ENCODE assay signal across 11 cellular contexts in the genomic region with DNA sequence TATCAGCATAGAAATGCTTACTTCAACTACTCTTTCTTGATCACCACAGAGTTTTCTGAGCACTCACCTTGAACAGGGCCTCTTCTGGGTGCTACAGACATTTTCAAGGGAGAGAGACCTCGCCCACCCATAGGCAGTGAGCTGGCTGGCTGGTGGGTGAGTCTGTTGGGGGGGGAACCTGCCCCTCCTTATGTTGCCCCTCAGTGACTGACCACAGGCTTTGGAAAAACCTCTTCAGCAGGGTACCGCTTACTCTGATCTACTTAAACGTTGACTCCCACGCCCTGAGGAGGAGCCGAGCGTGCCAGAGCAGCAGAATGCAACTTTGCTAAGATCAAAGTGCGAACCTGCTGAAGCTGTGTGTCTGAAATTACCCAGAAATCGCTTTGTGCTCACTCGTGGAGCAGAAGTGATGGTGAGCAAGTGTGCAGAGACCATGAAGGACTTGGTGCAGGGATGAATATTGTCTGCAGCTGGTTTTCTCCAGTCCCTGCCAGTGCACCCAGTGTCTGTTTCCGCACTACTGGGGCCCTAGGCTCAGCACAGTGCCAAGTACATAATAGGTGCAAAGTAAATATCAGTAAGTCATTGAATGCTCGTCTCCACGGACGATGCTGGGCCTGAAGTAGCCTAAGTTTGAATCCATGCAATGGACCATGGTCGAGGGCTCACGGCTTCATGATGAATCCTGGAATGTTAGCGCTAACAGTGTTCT.
DNase-seq lines count a peak whose midpoint lies in the region; ATAC-seq and TF ChIP-seq lines count a peak whose summit lies in the region.
"Had no signal": no experiment of that assay in that cellular context is flagged by ENCODE, and none has a peak within 500 bp of the region (broad histone marks: within the 10 kb centered on the region; RNA-seq: fewer than 3 reads in every experiment).

No MANE protein-coding gene starts in this region.

- intact Hi-C loops in heart left ventricle (cut with DNase I) = loop anchor here in 1 of 10 donors (5.0 kb wide), 1 partner anchor 41 kb away; no protein-coding TSS in a partner anchor

- H3K4me3 ChIP-seq in heart left ventricle = no peak overlapping the region

- no peaks in the 10 kb centered on the region for H3K27me3 Mint-ChIP-seq in activated T-helper 17 cell treated with anti-CD3 and anti-CD28 coated beads, Interleukin-2, amount 50 U/mL, for 72 hours
- H3K27me3 Mint-ChIP-seq in nephron progenitor cell (ENCODE audit: low read depth, poor library complexity) (peaks cover 4% of the 10 kb centered on the region), type B pancreatic cell (no peaks in the 10 kb centered on the region)

- peak overlapping the region; percentile 72 for H3K4me3 Mint-ChIP-seq in activated T-helper 17 cell treated with anti-CD3 and anti-CD28 coated beads, Interleukin-2, amount 50 U/mL, for 72 hours
- H3K4me3 Mint-ChIP-seq in nephron progenitor cell (no peak overlapping the region), type B pancreatic cell (no peak overlapping the region)
- H3K4me3 Mint-ChIP-seq: neural crest cell had no signal

- WGBS in heart left ventricle, 4 donors = 94 to 98% (median 97%) methylated on average over 13 to 16 of the region's 16 CpGs

- H3K4me1 Mint-ChIP-seq in activated T-helper 17 cell treated with anti-CD3 and anti-CD28 coated beads, Interleukin-2, amount 50 U/mL, for 72 hours = peaks cover 48% of the 10 kb centered on the region
- H3K4me1 Mint-ChIP-seq in nephron progenitor cell = peaks cover 76% of the 10 kb centered on the region
- H3K4me1 Mint-ChIP-seq in type B pancreatic cell (ENCODE audit: unreplicated experiment) = peaks cover 62% of the 10 kb centered on the region

- TF ChIP-seq CTCF in nephron progenitor cell (IDR thresholded peaks at IDR 0.05) (no peak), type B pancreatic cell (conservative IDR thresholded peaks at IDR 0.05) (no peak), heart left ventricle (IDR thresholded peaks at IDR 0.05) (no peak)

- peak; percentile 31 to 43 for DNase-seq in stimulated activated CD4-positive, alpha-beta T cell treated with anti-CD3 and anti-CD28 coated beads, Interleukin-12 subunit alpha, Interleukin-12 subunit beta, amount 100 ng/mL, for 24 hours (ENCODE audit: low read depth in 2 of 2)
- DNase-seq in stimulated activated CD4-positive, alpha-beta T cell treated with anti-CD3 and anti-CD28 coated beads, Interleukin-2, amount 100 ng/mL, for 48 hours = no peak
- no peak for DNase-seq in nephron progenitor cell
- no peak for DNase-seq in type B pancreatic cell (ENCODE audit: extremely low spot score, unreplicated experiment)
- no peak for DNase-seq in NOMO-1 (lab: John Stamatoyannopoulos, UW; ENCODE audit: unreplicated experiment in 2 of 2)
- no peak for DNase-seq in heart left ventricle
- DNase-seq: NCI-H146 had no signal

- H3K36me3 ChIP-seq in heart left ventricle = no peaks in the 10 kb centered on the region

- no peaks in the 10 kb centered on the region for H3K9me3 ChIP-seq in heart left ventricle

- H3K27ac Mint-ChIP-seq in activated T-helper 17 cell treated with anti-CD3 and anti-CD28 coated beads, Interleukin-2, amount 50 U/mL, for 72 hours = peak overlapping the region; percentile 60
- H3K27ac Mint-ChIP-seq in nephron progenitor cell (peak overlapping the region; percentile 47), type B pancreatic cell (peak overlapping the region; percentile 75)

- H3K27ac ChIP-seq in heart left ventricle = peak overlapping the region in 1 of 12 donors; percentile 10

- ATAC-seq in activated T-helper 17 cell treated with anti-CD3 and anti-CD28 coated beads, Interleukin-2, amount 50 U/mL, for 72 hours (replicated peaks) = peak; percentile 7
- ATAC-seq in heart left ventricle = no peak
- ATAC-seq in HG03432 (IDR thresholded peaks at IDR 0.05; ENCODE audit: unreplicated experiment) = no peak
- ATAC-seq: Right ventricle myocardium inferior had no signal

- H3K36me3 Mint-ChIP-seq in activated T-helper 17 cell treated with anti-CD3 and anti-CD28 coated beads, Interleukin-2, amount 50 U/mL, for 72 hours (ENCODE audit: low read depth) = peaks cover 11% of the 10 kb centered on the region
- H3K36me3 Mint-ChIP-seq in nephron progenitor cell (ENCODE audit: low read depth) (no peaks in the 10 kb centered on the region), type B pancreatic cell (no peaks in the 10 kb centered on the region)

- no peak for TF ChIP-seq POLR2A in heart left ventricle (IDR thresholded peaks at IDR 0.05)

- H3K4me1 ChIP-seq in heart left ventricle = peaks cover 0 to 47% (median 13%) of the 10 kb centered on the region in 12 donors

- no peaks in the 10 kb centered on the region for H3K9me3 Mint-ChIP-seq in activated T-helper 17 cell treated with anti-CD3 and anti-CD28 coated beads, Interleukin-2, amount 50 U/mL, for 72 hours
- H3K9me3 Mint-ChIP-seq in nephron progenitor cell (peaks cover 3% of the 10 kb centered on the region), type B pancreatic cell (no peaks in the 10 kb centered on the region)
- H3K9me3 Mint-ChIP-seq: neural crest cell had no signal

- no peaks in the 10 kb centered on the region for H3K27me3 ChIP-seq in heart left ventricle

Comparison
In these comparisons a context has a peak if more than half of its experiments do, and no peak if none do; other contexts are left out.
1. DNase-seq: peak in stimulated activated CD4-positive, alpha-beta T cell treated with anti-CD3 and anti-CD28 coated beads, Interleukin-12 subunit alpha, Interleukin-12 subunit beta, amount 100 ng/mL, for 24 hours (2 of 2); none in stimulated activated CD4-positive, alpha-beta T cell treated with anti-CD3 and anti-CD28 coated beads, Interleukin-2, amount 100 ng/mL, for 48 hours (0 of 2), nephron progenitor cell (single experiment), type B pancreatic cell (single experiment), NOMO-1 (0 of 2) and heart left ventricle (0 of 5).
2. Peak in every context shown above with its lines, with median percentiles within 50 percentile points of each other: H3K27ac Mint-ChIP-seq.